Comparison of ENCODE assay signal across 10 cellular contexts in genomic region chr2:233129351-233129978, GRCh38.
DNase-seq lines count a peak whose midpoint lies in the region; ATAC-seq and TF ChIP-seq lines count a peak whose summit lies in the region.
"Had no signal": no experiment of that assay in that cellular context is flagged by ENCODE, and none has a peak within 500 bp of the region (broad histone marks: within the 10 kb centered on the region; RNA-seq: fewer than 3 reads in every experiment).

No MANE protein-coding gene starts in this region.

- peaks cover 9% of the 10 kb centered on the region for H3K9me3 Mint-ChIP-seq in activated CD4-positive, alpha-beta T cell treated with anti-CD3 and anti-CD28 coated beads, Interleukin-2, amount 10 ng/mL, durations not matched to agents 24 days and 14 days

- in situ Hi-C loops in KBM-7 (cut with MboI; ENCODE audit: low pct_unique_long_range_greater_than_20kb, low sequenced_read_pairs), result no loop called here
- in situ Hi-C loops in G401 (cut with HindIII; ENCODE audit: low sequenced_read_pairs), result no loop called here

- peak overlapping the region; percentile 29 for H3K27ac ChIP-seq in neutrophil

- peak overlapping the region; percentile 7 for H3K27ac Mint-ChIP-seq in activated CD4-positive, alpha-beta T cell treated with anti-CD3 and anti-CD28 coated beads, Interleukin-2, amount 10 ng/mL, durations not matched to agents 24 days and 14 days

- peaks cover 100% of the 10 kb centered on the region for H3K36me3 ChIP-seq in neutrophil
- H3K36me3 ChIP-seq: HAP-1 had no signal

- H3K36me3 Mint-ChIP-seq in activated CD4-positive, alpha-beta T cell treated with anti-CD3 and anti-CD28 coated beads, Interleukin-2, amount 10 ng/mL, durations not matched to agents 24 days and 14 days (ENCODE audit: low read depth), result peaks cover 59% of the 10 kb centered on the region

- peak; percentile 20 for TF ChIP-seq CTCF in cardiac fibroblast (IDR thresholded peaks at IDR 0.05; ENCODE audit: low read depth, low read length)
- no peak for TF ChIP-seq CTCF in neutrophil (IDR thresholded peaks at IDR 0.05)

- no peaks in the 10 kb centered on the region for H3K27me3 Mint-ChIP-seq in activated CD4-positive, alpha-beta T cell treated with anti-CD3 and anti-CD28 coated beads, Interleukin-2, amount 10 ng/mL, durations not matched to agents 24 days and 14 days

- ATAC-seq in HG03095 (IDR thresholded peaks at IDR 0.05; ENCODE audit: unreplicated experiment) (no peak), HG02981 (IDR thresholded peaks at IDR 0.05; ENCODE audit: unreplicated experiment) (no peak)

- peaks cover 22% of the 10 kb centered on the region for H3K4me1 Mint-ChIP-seq in activated CD4-positive, alpha-beta T cell treated with anti-CD3 and anti-CD28 coated beads, Interleukin-2, amount 10 ng/mL, durations not matched to agents 24 days and 14 days

- no peaks in the 10 kb centered on the region for H3K4me1 ChIP-seq in neutrophil (ENCODE audit: control insufficient read depth in 1 of 2, insufficient read depth in 1 of 2, low read depth in 1 of 2, low read length in 1 of 2)
- H3K4me1 ChIP-seq: HAP-1 had no signal

- no peaks in the 10 kb centered on the region for H3K27me3 ChIP-seq in neutrophil

- no peak for DNase-seq in activated CD4-positive, alpha-beta T cell treated with anti-CD3 and anti-CD28 coated beads, Interleukin-2, amount 10 ng/mL, durations not matched to agents 24 days and 14 days
- no peak for DNase-seq in activated CD4-positive, alpha-beta T cell treated with anti-CD3 and anti-CD28 coated beads for 4 hours
- DNase-seq in KBM-7, result peak; percentile 18
- no peak for DNase-seq in cardiac fibroblast (ENCODE audit: low read depth in 2 of 2)
- DNase-seq in G401 (ENCODE audit: low spot score), result no peak
- DNase-seq: stimulated activated CD4-positive, alpha-beta T cell treated with anti-CD3 and anti-CD28 coated beads, Interleukin-4, amount 100 ng/mL, for 1 hour had no signal

- H3K4me3 ChIP-seq in cardiac fibroblast (replicated peaks in 1 of 2; ENCODE audit: low read depth in 2 of 2, low read length in 2 of 2) (no peak overlapping the region), neutrophil (ENCODE audit: low read depth in 1 of 2, low read length in 1 of 2) (no peak overlapping the region)
- H3K4me3 ChIP-seq: HAP-1 had no signal

- H3K4me3 Mint-ChIP-seq in activated CD4-positive, alpha-beta T cell treated with anti-CD3 and anti-CD28 coated beads, Interleukin-2, amount 10 ng/mL, durations not matched to agents 24 days and 14 days, result no peak overlapping the region

- intact Hi-C loops in activated CD4-positive, alpha-beta T cell treated with anti-CD3 and anti-CD28 coated beads, Interleukin-2, amount 10 ng/mL, durations not matched to agents 24 days and 14 days (cut with micrococcal nuclease), result no loop called here

- H3K9me3 ChIP-seq in neutrophil, result no peaks in the 10 kb centered on the region
- H3K9me3 ChIP-seq: HAP-1 had no signal
